In the genomic region with DNA sequence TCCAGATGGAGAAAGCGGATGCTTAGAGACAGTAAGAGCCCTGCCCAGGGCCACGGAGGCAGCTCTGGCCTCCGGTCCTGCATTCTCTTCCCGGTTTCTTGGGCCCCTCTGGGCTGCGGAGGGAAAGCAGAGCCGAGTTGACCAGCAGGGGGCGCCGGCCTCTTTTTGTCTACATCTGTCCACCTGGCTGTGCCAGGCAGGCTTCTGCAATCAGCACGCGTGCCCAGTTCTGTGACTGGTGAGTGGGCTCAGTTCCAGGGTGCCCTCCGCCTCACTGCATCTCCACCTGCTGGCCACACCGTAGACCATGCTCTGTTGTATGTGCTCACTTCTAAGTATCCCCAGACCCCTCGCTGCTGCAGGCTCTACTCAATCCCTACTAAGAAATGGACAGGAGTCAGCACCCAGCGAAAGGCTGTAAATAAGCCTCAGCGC, we compare ENCODE assay signal across 8 cellular contexts.
A peak's percentile ranks its signal among the peaks of the same experiment; 100 is the strongest.
DNase-seq lines count a peak whose midpoint lies in the region; ATAC-seq, FAIRE-seq and TF ChIP-seq lines count a peak whose summit lies in the region.

No MANE protein-coding gene starts in this region.

- no peak overlapping the region for H3K4me3 ChIP-seq in HFF-Myc (replicated peaks; ENCODE audit: low read depth, low read length)

- DNase-seq in D721Med (ENCODE audit: insufficient read length, low spot score) (peak; percentile 55), HFF-Myc (ENCODE audit: extremely low read depth, low read depth) (peak; percentile 53), NCI-H2227 (lab: John Stamatoyannopoulos, UW; ENCODE audit: unreplicated experiment) (peak; percentile 90), cerebellar cortex (ENCODE audit: low spot score) (peak; percentile 85), kidney tubule cell (ENCODE audit: low spot score) (peak; percentile 88)
- DNase-seq in activated CD4-positive, alpha-beta T cell treated with anti-CD3 and anti-CD28 coated beads for 1 hour = peak; percentile 35
- DNase-seq in stimulated activated CD4-positive, alpha-beta T cell treated with anti-CD3 and anti-CD28 coated beads, Interleukin-2, amount 100 ng/mL, for 4 hours (ENCODE audit: low read depth) = peak; percentile 45

- no peak for FAIRE-seq in D721Med (lab: Jason Lieb, UNC)

- TF ChIP-seq CTCF in D721Med (IDR thresholded peaks at IDR 0.05; ENCODE audit: insufficient read depth, missing control alignments) = peak; percentile 76
- peak; percentile 94 for TF ChIP-seq CTCF in HFF-Myc (IDR thresholded peaks at IDR 0.05; ENCODE audit: low read depth, low read length, missing control alignments)

- no peak for ATAC-seq in HG02610 (IDR thresholded peaks at IDR 0.05; ENCODE audit: unreplicated experiment)

Comparison
In these comparisons a context has a peak if more than half of its experiments do, and no peak if none do; other contexts are left out.
1. DNase-seq: peak in every context shown above with its lines; median percentile 90 in NCI-H2227; 88 in kidney tubule cell; 85 in cerebellar cortex; 55 in D721Med; 53 in HFF-Myc; 45 in stimulated activated CD4-positive, alpha-beta T cell treated with anti-CD3 and anti-CD28 coated beads, Interleukin-2, amount 100 ng/mL, for 4 hours; 35 in activated CD4-positive, alpha-beta T cell treated with anti-CD3 and anti-CD28 coated beads for 1 hour.